Comparison of ENCODE assay signal across 21 cellular contexts in genomic region chr13:73015799-73016198, GRCh38. TPM values are rescaled to one million over a fixed set of nuclear protein-coding genes. Genes with fewer than 3 reads are reported as not detected.
DNase-seq lines count a peak whose midpoint lies in the region; ATAC-seq, FAIRE-seq and TF ChIP-seq lines count a peak whose summit lies in the region.
"Had no signal": no experiment of that assay in that cellular context is flagged by ENCODE, and none has a peak within 500 bp of the region (broad histone marks: within the 10 kb centered on the region; RNA-seq: fewer than 3 reads in every experiment).

No MANE protein-coding gene starts in this region.

- no peaks in the 10 kb centered on the region for H3K36me3 ChIP-seq in HepG2 (replicated peaks in 1 of 2; ENCODE audit: control insufficient read depth in 1 of 2, insufficient read depth in 2 of 2, low read length in 2 of 2)
- peaks cover 0 to 5% (median 0%) of the 10 kb centered on the region in 4 donors for H3K36me3 ChIP-seq in right lobe of liver
- H3K36me3 ChIP-seq in K562 (ENCODE audit: control insufficient read depth, insufficient read depth, low read length): no peaks in the 10 kb centered on the region
- no peaks in the 10 kb centered on the region for H3K36me3 ChIP-seq in small intestine (ENCODE audit: control insufficient read depth in 2 of 2, insufficient read depth in 2 of 2, low read length in 2 of 2)
- no peaks in the 10 kb centered on the region for H3K36me3 ChIP-seq in transverse colon

- FAIRE-seq in HepG2 (lab: Jason Lieb, UNC) (no peak), K562 (lab: Jason Lieb, UNC) (no peak), small intestine (lab: Jason Lieb, UNC) (peak; percentile 65)
- FAIRE-seq: GM12891, GM18507, H1 had no signal

- H3K9me3 ChIP-seq in HepG2 (ENCODE audit: low read length): no peaks in the 10 kb centered on the region
- no peaks in the 10 kb centered on the region for H3K9me3 ChIP-seq in right lobe of liver
- no peaks in the 10 kb centered on the region for H3K9me3 ChIP-seq in K562 (replicated peaks; ENCODE audit: control insufficient read depth, insufficient read depth, low read depth, low read length)
- H3K9me3 ChIP-seq in small intestine (ENCODE audit: control insufficient read depth, low read depth): no peaks in the 10 kb centered on the region
- H3K9me3 ChIP-seq in transverse colon: no peaks in the 10 kb centered on the region
- H3K9me3 ChIP-seq: BLaER1, Caco-2 had no signal

- no peak for TF ChIP-seq POLR2A in HepG2 (IDR thresholded peaks at IDR 0.05; ENCODE audit: insufficient read depth in 1 of 2, low read depth in 2 of 2, low read length in 2 of 2)
- no peak for TF ChIP-seq POLR2A in right lobe of liver (IDR thresholded peaks at IDR 0.05)
- TF ChIP-seq POLR2A in K562 (conservative IDR thresholded peaks at IDR 0.05): no peak
- no peak for TF ChIP-seq POLR2A in transverse colon (IDR thresholded peaks at IDR 0.05)

- intact Hi-C loops in HepG2 (cut with micrococcal nuclease; ENCODE audit: unreplicated experiment) (no loop called here), right lobe of liver (cut with DNase I) (no loop called here), K562 (cut with micrococcal nuclease) (no loop called here), transverse colon (cut with DNase I; ENCODE audit: low total_unique reads) (no loop called here)

- H3K27me3 ChIP-seq in HepG2 (ENCODE audit: control insufficient read depth in 1 of 2, insufficient read depth in 2 of 2, low read length in 2 of 2): no peaks in the 10 kb centered on the region
- no peaks in the 10 kb centered on the region for H3K27me3 ChIP-seq in right lobe of liver
- no peaks in the 10 kb centered on the region for H3K27me3 ChIP-seq in K562 (ENCODE audit: control insufficient read depth in 2 of 2, insufficient read depth in 2 of 2, low read length in 2 of 2)
- H3K27me3 ChIP-seq in small intestine (ENCODE audit: control insufficient read depth in 2 of 2, insufficient read depth in 2 of 2, low read length in 2 of 2): no peaks in the 10 kb centered on the region
- no peaks in the 10 kb centered on the region for H3K27me3 ChIP-seq in transverse colon
- H3K27me3 ChIP-seq: BLaER1 had no signal

- H3K79me2 ChIP-seq in HepG2 (ENCODE audit: insufficient read depth, low read length) (no peaks in the 10 kb centered on the region), K562 (ENCODE audit: control insufficient read depth, insufficient read depth, low read length) (no peaks in the 10 kb centered on the region)

- no peak for DNase-seq in HepG2 (ENCODE audit: low spot score)
- DNase-seq in right lobe of liver: no peak
- DNase-seq in K562 (ENCODE audit: extremely low read depth in 1 of 4, low spot score in 3 of 4): no peak
- no peak for DNase-seq in small intestine
- no peak for DNase-seq in HuH-7 (ENCODE audit: low spot score)
- no peak for DNase-seq in transverse colon
- DNase-seq: Caco-2; CD4-positive, CD25-positive, alpha-beta regulatory T cell; CD8-positive, alpha-beta T cell; DMS153; DND-41; GDM1; GM23248; H7; HCEC 1CT had no signal

- TF ChIP-seq CTCF in HepG2 (CRISPR knock-in tag; IDR thresholded peaks at IDR 0.05): no peak
- TF ChIP-seq CTCF in right lobe of liver (IDR thresholded peaks at IDR 0.05): no peak
- TF ChIP-seq CTCF in K562 (IDR thresholded peaks at IDR 0.05 in 2 of 3, conservative IDR thresholded peaks at IDR 0.05 in 1 of 3; ENCODE audit: insufficient read depth in 2 of 3, low read depth in 1 of 3, low read length in 3 of 3): no peak
- TF ChIP-seq CTCF in transverse colon (IDR thresholded peaks at IDR 0.05): no peak

- TF ChIP-seq RAD21 in HepG2 (CRISPR knock-in tag; IDR thresholded peaks at IDR 0.05): no peak
- TF ChIP-seq RAD21 in K562 (CRISPR knock-in tag; conservative IDR thresholded peaks at IDR 0.05 in 1 of 2, IDR thresholded peaks at IDR 0.05 in 1 of 2): no peak

- no TSS peak for BruUV-seq in HepG2 (replicated peaks; lab: Mats Ljungman, UMichigan)
- BruUV-seq in K562 (replicated peaks; lab: Mats Ljungman, UMichigan): no TSS peak

- H3K4me2 ChIP-seq in HepG2 (ENCODE audit: low read depth, low read length): no peak overlapping the region
- H3K4me2 ChIP-seq in K562 (ENCODE audit: insufficient read depth, low read length): no peak overlapping the region
- H3K4me2 ChIP-seq: BLaER1 had no signal

- POLR2A ChIA-PET in HepG2 (lab: Yijun Ruan, JAX) (no interaction called here), K562 (lab: Yijun Ruan, JAX) (no interaction called here)

- CTCF ChIA-PET in HepG2 (lab: Yijun Ruan, JAX; ENCODE audit: low intra/inter-chr PET ratio, low total read pairs): no interaction called here
- CTCF ChIA-PET in K562 (lab: Yijun Ruan, JAX; ENCODE audit: low intra/inter-chr PET ratio): no interaction called here

- 90% methylated on average over 1 of the region's 1 CpG for WGBS in HepG2 (ENCODE audit: low lambda C conversion rate)
- WGBS in right lobe of liver (ENCODE audit: insufficient coverage, low coverage, low lambda C conversion rate, missing lambda C conversion rate): 100% methylated on average over 1 of the region's 1 CpG
- WGBS in K562 (ENCODE audit: insufficient coverage, low coverage, missing lambda C conversion rate): 100% methylated on average over 1 of the region's 1 CpG
- WGBS in small intestine, 3 donors: 88 to 96% (median 91%) methylated on average over 1 of the region's 1 CpG
- WGBS in transverse colon (ENCODE audit: low coverage in 1 of 2), 2 donors: 93 to 95% methylated on average over 1 of the region's 1 CpG

- H3K4me1 ChIP-seq in HepG2 (ENCODE audit: insufficient read depth, low read length) (no peaks in the 10 kb centered on the region), right lobe of liver (no peaks in the 10 kb centered on the region), K562 (replicated peaks in 1 of 2; ENCODE audit: control insufficient read depth in 2 of 2, insufficient read depth in 2 of 2, low read length in 2 of 2) (no peaks in the 10 kb centered on the region), small intestine (ENCODE audit: control insufficient read depth in 2 of 2, insufficient read depth in 1 of 2, low read depth in 1 of 2, low read length in 1 of 2) (no peaks in the 10 kb centered on the region), transverse colon (no peaks in the 10 kb centered on the region)
- H3K4me1 ChIP-seq: BLaER1 had no signal

- H3K9ac ChIP-seq in HepG2 (ENCODE audit: insufficient read depth, low read depth, low read length) (no peak overlapping the region), K562 (ENCODE audit: insufficient read depth in 1 of 2, low read depth in 2 of 2, low read length in 2 of 2) (no peak overlapping the region)
- H3K9ac ChIP-seq: BLaER1, GM23248 had no signal

- H2AFZ ChIP-seq in HepG2 (ENCODE audit: low read length) (no peak overlapping the region), K562 (ENCODE audit: low read depth, low read length) (no peak overlapping the region)
- H2AFZ ChIP-seq: GM23248 had no signal

- no peaks in the 10 kb centered on the region for H3K9me1 ChIP-seq in K562 (ENCODE audit: control insufficient read depth, insufficient read depth, low read length)

- H4K20me1 ChIP-seq in HepG2 (ENCODE audit: insufficient read depth, low read length): no peaks in the 10 kb centered on the region
- H4K20me1 ChIP-seq in K562 (replicated peaks; ENCODE audit: control insufficient read depth, insufficient read depth, low read length): no peaks in the 10 kb centered on the region
- H4K20me1 ChIP-seq: BLaER1 had no signal

- no peak overlapping the region for H3K4me3 ChIP-seq in HepG2 (replicated peaks in 1 of 3; ENCODE audit: insufficient read depth in 1 of 3, low read depth in 2 of 3, low read length in 3 of 3)
- H3K4me3 ChIP-seq in right lobe of liver: no peak overlapping the region
- no peak overlapping the region for H3K4me3 ChIP-seq in K562
- no peak overlapping the region for H3K4me3 ChIP-seq in small intestine (ENCODE audit: low read depth in 1 of 2, low read length in 2 of 2)
- no peak overlapping the region for H3K4me3 ChIP-seq in transverse colon
- H3K4me3 ChIP-seq: BLaER1, GM23248 had no signal

- in situ Hi-C loops in HepG2 (cut with HindIII; ENCODE audit: extremely low pct_ligation_motif_present, low pct_unique_long_range_greater_than_20kb) (no loop called here), K562 (cut with MboI) (no loop called here), transverse colon (cut with MboI; ENCODE audit: low pct_ligation_motif_present in 1 of 4, low pct_unique_long_range_greater_than_20kb in 1 of 4, low sequenced_read_pairs in 3 of 4) (no loop called here)

- H3K27ac ChIP-seq in HepG2 (ENCODE audit: extremely low read length, insufficient read depth, low read length): no peak overlapping the region
- no peak overlapping the region for H3K27ac ChIP-seq in right lobe of liver
- H3K27ac ChIP-seq in K562 (ENCODE audit: extremely low read depth, low read depth, low read length): no peak overlapping the region
- H3K27ac ChIP-seq in small intestine (ENCODE audit: low read depth in 1 of 2, low read length in 1 of 2): no peak overlapping the region
- H3K27ac ChIP-seq in transverse colon: no peak overlapping the region
- H3K27ac ChIP-seq: 22Rv1, BLaER1, C4-2B, GM23248 had no signal

- ATAC-seq in HepG2: no peak
- ATAC-seq in right lobe of liver: no peak
- no peak for ATAC-seq in K562
- ATAC-seq: CD8-positive, alpha-beta T cell had no signal

- no peak for TF ChIP-seq EP300 in HepG2 (IDR thresholded peaks at IDR 0.05; ENCODE audit: low read depth in 2 of 2, low read length in 2 of 2)
- TF ChIP-seq EP300 in HepG2 (CRISPR knock-in tag; IDR thresholded peaks at IDR 0.05; ENCODE audit: borderline replicate concordance): no peak
- no peak for TF ChIP-seq EP300 in K562 (IDR thresholded peaks at IDR 0.05; ENCODE audit: low read length)
- TF ChIP-seq EP300 in transverse colon (IDR thresholded peaks at IDR 0.05; ENCODE audit: low read depth): no peak

RNA-seq across cellular contexts. Expression of gene KLF5, which starts 43.0 kb away (rescaled TPM):
- total RNA-seq in HepG2 (2016; rRNA removed; fragmentation: Illumina TruSeq; extraction: Trizol) (0.52 and 1.7 TPM in 2 replicates), right lobe of liver (1 to 10 TPM in 2 of 6 experiments, under 1 TPM in 4; 0.29 to 4.2 (median 0.74) TPM), K562 (2014; rRNA removed) (0.32 and 0.41 TPM in 2 replicates), K562 (2014; rRNA removed; fragmentation: Illumina TruSeq; extraction: Trizol) (0.51 and 0.69 TPM in 2 replicates), K562 (2015; rRNA removed; fragmentation: Illumina TruSeq; extraction: Trizol) (0.23 and 0.36 TPM in 2 replicates), K562 (2021) (0.58 and 0.74 TPM in 2 replicates), transverse colon (100 to 1,000 TPM; 192 to 334 (median 270) TPM)
- total RNA-seq in HepG2 (2016; cell fraction: cytosol; rRNA removed; fragmentation: Illumina TruSeq; extraction: Trizol; ENCODE audit: low read depth): 0.09 and 0.20 TPM in 2 replicates
- total RNA-seq in HepG2 (2016; cell fraction: insoluble cytoplasmic fraction; rRNA removed; fragmentation: Illumina TruSeq; extraction: Trizol): 0.58 and 1.3 TPM in 2 replicates
- 0.46 and 0.62 TPM in 2 replicates for total RNA-seq in HepG2 (2016; cell fraction: membrane; rRNA removed; fragmentation: Illumina TruSeq; extraction: Trizol)
- 0.66 and 1.5 TPM in 2 replicates for total RNA-seq in HepG2 (2016; cell fraction: nucleus; rRNA removed; fragmentation: Illumina TruSeq; extraction: Trizol)
- polyA plus RNA-seq in HepG2 (2011; rRNA removed) (7.1 and 9.2 TPM in 2 replicates), K562 (2011; rRNA removed) (1.0 and 2.1 TPM in 2 replicates), K562 (2014; fragmentation: Illumina TruSeq; extraction: Trizol) (0.64 and 1.00 TPM in 2 replicates), K562 (2014; fragmentation: Nextera tagmentation; extraction: Ambion mirVana) (under 1 TPM; 0.17 to 0.18 TPM), K562 (2014; rRNA removed) (0.29 and 0.30 TPM in 2 replicates), small intestine (100 to 1,000 TPM; 126 to 178 (median 141) TPM)
- 5.3 and 6.9 TPM in 2 replicates for polyA plus RNA-seq in HepG2 (2011; cell fraction: cytosol; rRNA removed)
- polyA plus RNA-seq in HepG2 (2011; cell fraction: nucleus; rRNA removed): 4.8 and 5.5 TPM in 2 replicates
- 2.4 and 5.3 TPM in 2 replicates for polyA plus RNA-seq in HepG2 (2012)
- 0.11 and 0.15 TPM in 2 replicates for polyA plus RNA-seq in HepG2 (2016; cell fraction: cytosol; fragmentation: Illumina TruSeq; extraction: Trizol; ENCODE audit: low read depth)
- polyA plus RNA-seq in HepG2 (2016; cell fraction: insoluble cytoplasmic fraction; fragmentation: Illumina TruSeq; extraction: Trizol; ENCODE audit: low read depth): 1.6 and 2.0 TPM in 2 replicates
- 0.45 and 0.58 TPM in 2 replicates for polyA plus RNA-seq in HepG2 (2016; cell fraction: membrane; fragmentation: Illumina TruSeq; extraction: Trizol; ENCODE audit: low read depth)
- polyA plus RNA-seq in HepG2 (2016; cell fraction: nucleus; fragmentation: Illumina TruSeq; extraction: Trizol; ENCODE audit: insufficient read depth, low read depth): 1.8 and 2.4 TPM in 2 replicates
- 14.3 and 611 TPM in 2 replicates for polyA minus RNA-seq in HepG2 (2011; rRNA and poly(A)+ RNA removed; ENCODE audit: low replicate concordance)
- polyA minus RNA-seq in HepG2 (2011; cell fraction: cytosol; rRNA and poly(A)+ RNA removed): 3.6 and 4.0 TPM in 2 replicates
- polyA minus RNA-seq in HepG2 (2011; cell fraction: nucleus; rRNA and poly(A)+ RNA removed): 6.2 and 7.8 TPM in 2 replicates
- 0.74 and 1.1 TPM in 2 replicates for total RNA-seq in K562 (2011; cell fraction: chromatin; rRNA removed; ENCODE audit: low replicate concordance)
- total RNA-seq in K562 (2011; cell fraction: nucleolus; rRNA removed): 0.26 and 0.67 TPM in 2 replicates
- 0.84 and 1.3 TPM in 2 replicates for total RNA-seq in K562 (2011; cell fraction: nucleoplasm; rRNA removed)
- 1.7 and 2.7 TPM in 2 replicates for polyA plus RNA-seq in K562 (2011; cell fraction: cytosol; rRNA removed)
- 1.5 and 2.7 TPM in 2 replicates for polyA plus RNA-seq in K562 (2011; cell fraction: nucleus; rRNA removed)
- 0.56 and 1.5 TPM in 2 replicates for polyA plus RNA-seq in K562 (2012)
- polyA minus RNA-seq in K562 (2011; rRNA and poly(A)+ RNA removed): 0.98 and 3.1 TPM in 2 replicates
- polyA minus RNA-seq in K562 (2011; cell fraction: cytosol; rRNA and poly(A)+ RNA removed): 0.95 and 5.6 TPM in 2 replicates
- polyA minus RNA-seq in K562 (2011; cell fraction: nucleus; rRNA and poly(A)+ RNA removed): 1.5 and 3.3 TPM in 2 replicates

Comparison
In these comparisons a context has a peak if more than half of its experiments do, and no peak if none do; other contexts are left out.
1. RNA of gene KLF5, which starts 43.0 kb away (total RNA-seq): 192 to 334 TPM in transverse colon; 0.09 to 1.7 TPM in HepG2, 0.29 to 4.2 TPM in right lobe of liver and 0.23 to 1.3 TPM in K562; every median in the first group is over 10 times any median in the second.
2. Of the 241 proteins assayed by ChIP-seq in both HepG2 and K562: peak only in HepG2: MAFF and MAFK; only in K562: none; in both: none; in neither: 239.